In genomic region chr13:101026736-101027398, GRCh38 we compare ENCODE assay signal across 26 cellular contexts.
"Had no signal": no experiment of that assay in that cellular context is flagged by ENCODE, and none has a peak within 500 bp of the region (broad histone marks: within the 10 kb centered on the region; RNA-seq: fewer than 3 reads in every experiment).

No MANE protein-coding gene starts in this region.

- H3K27me3 ChIP-seq: dorsolateral prefrontal cortex, esophagus muscularis mucosa, gastroesophageal sphincter, pancreas, sigmoid colon, suprapubic skin, thyroid gland, uterus had no signal

- H3K27ac Mint-ChIP-seq: naive B cell, type B pancreatic cell had no signal

- H3K4me3 ChIP-seq: dorsolateral prefrontal cortex, esophagus muscularis mucosa, gastroesophageal sphincter, left ventricle myocardium inferior, lung, pancreas, prostate gland, sigmoid colon, skin epidermis, suprapubic skin, thyroid gland, uterus had no signal

- H3K9me3 Mint-ChIP-seq: nephron had no signal

- H3K4me1 Mint-ChIP-seq: naive B cell had no signal

- H3K27ac ChIP-seq: dorsolateral prefrontal cortex, esophagus muscularis mucosa, gastroesophageal sphincter, left ventricle myocardium inferior, pancreas, prostate gland, sigmoid colon, skin epidermis, suprapubic skin, thyroid gland, uterus had no signal

- H3K36me3 ChIP-seq: esophagus muscularis mucosa, gastroesophageal sphincter, left ventricle myocardium inferior, pancreas, prostate gland, sigmoid colon, suprapubic skin, thyroid gland, uterus had no signal

- ATAC-seq: gastroesophageal sphincter had no signal

- H3K9me3 ChIP-seq: esophagus muscularis mucosa, gastroesophageal sphincter, pancreas, prostate gland, sigmoid colon, suprapubic skin, thyroid gland, uterus had no signal

- H3K4me3 Mint-ChIP-seq: naive B cell, nephron, type B pancreatic cell had no signal

- H3K4me1 ChIP-seq: esophagus muscularis mucosa, gastroesophageal sphincter, left ventricle myocardium inferior, pancreas, prostate gland, sigmoid colon, suprapubic skin, thyroid gland, uterus had no signal

- DNase-seq: cortex of kidney; dorsolateral prefrontal cortex; effector memory CD4-positive, alpha-beta T cell; glutamatergic neuron; islet precursor cell; left ventricle myocardium inferior; mesenchymal stem cell; midbrain; naive B cell; occipital lobe; pancreas; retina; sigmoid colon; stimulated activated CD4-positive, alpha-beta T cell treated with anti-CD3 and anti-CD28 coated beads, Interleukin-2, amount 100 ng/mL, for 24 hours; stimulated activated CD4-positive, alpha-beta T cell treated with anti-CD3 and anti-CD28 coated beads, Interleukin-4, amount 100 ng/mL, for 4 hours; stimulated activated naive CD4-positive, alpha-beta T cell treated with Interleukin-2 at 50 U/mL for 16 hours; thyroid gland; uterus had no signal

- H3K36me3 Mint-ChIP-seq: naive B cell, type B pancreatic cell had no signal
